8 cellular contexts compared by ENCODE assay signal in the genomic region with DNA sequence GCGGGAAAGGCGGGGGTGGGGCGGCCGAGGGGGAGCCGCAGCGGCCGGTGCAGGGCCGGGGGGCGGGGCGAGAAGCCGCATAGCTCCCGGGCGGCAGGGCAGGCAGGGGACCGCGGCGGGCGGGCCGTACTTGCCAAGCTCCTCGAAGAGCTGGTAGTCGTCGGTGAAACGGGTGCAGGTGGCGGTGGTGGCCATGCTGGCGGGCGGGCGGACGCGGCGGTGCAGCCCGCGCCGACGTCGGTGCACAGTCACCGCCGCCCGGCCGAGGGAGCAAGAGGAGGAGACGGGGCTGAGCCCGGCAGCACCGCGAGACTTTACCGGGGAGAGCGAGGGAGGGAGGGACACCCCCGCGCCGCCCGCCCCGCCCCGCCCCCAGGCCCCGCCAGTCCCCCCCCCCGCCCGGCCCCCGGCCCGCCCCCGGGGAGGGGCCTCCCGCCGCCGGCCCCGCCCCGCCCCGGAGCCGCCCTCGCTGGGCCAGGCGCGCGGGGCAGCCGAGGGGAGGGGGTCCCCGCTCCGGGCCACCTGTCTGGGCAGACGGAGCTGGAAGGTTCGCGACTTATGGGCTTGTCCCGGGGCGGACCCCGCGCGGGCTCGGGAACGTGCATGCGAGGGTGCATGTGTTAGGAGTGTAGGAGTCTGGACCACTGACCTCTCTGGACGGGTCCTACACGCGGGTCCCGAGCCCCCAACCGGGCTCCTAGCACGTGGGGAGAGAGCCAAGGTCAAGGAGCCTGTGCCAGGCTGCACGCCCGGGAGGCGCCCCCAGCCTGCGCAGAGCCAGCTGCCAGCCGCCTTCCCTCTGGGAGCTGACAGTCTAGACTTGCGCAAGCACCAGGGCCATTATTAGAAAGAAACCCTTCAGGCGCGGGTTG. TPM values are rescaled to one million over a fixed set of nuclear protein-coding genes. Genes with fewer than 3 reads are reported as not detected.
DNase-seq lines count a peak whose midpoint lies in the region; ATAC-seq and TF ChIP-seq lines count a peak whose summit lies in the region.

A gene (minus strand): TSS at position 289 of the 872 bp plus-strand sequence. CDS start 94 bp downstream, at position 195.

- intact Hi-C loops in lower leg skin (cut with DNase I; ENCODE audit: low total_unique reads) = no loop called here

- DNase-seq in AG10803 (ENCODE audit: low read depth) (peak; percentile 84), NCI-H82 treated with DMSO at 0.1 percent for 48 hours (lab: John Stamatoyannopoulos, UW; ENCODE audit: unreplicated experiment) (peak; percentile 9), dermis microvascular lymphatic vessel endothelial cell (ENCODE audit: low read depth in 2 of 2) (peak; percentile 50 to 85), lower leg skin (ENCODE audit: low spot score in 2 of 2) (peak; percentile 68 to 95)
- DNase-seq in activated CD4-positive, alpha-beta T cell treated with anti-CD3 and anti-CD28 coated beads, Interleukin-2, amount 50 U/mL, for 48 hours = peak; percentile 77 to 83
- peak; percentile 65 to 76 for DNase-seq in stimulated activated CD4-positive, alpha-beta T cell treated with anti-CD3 and anti-CD28 coated beads, Interleukin-4, amount 100 ng/mL, for 48 hours (ENCODE audit: low read depth in 2 of 2)

- H3K4me3 ChIP-seq in AG10803 (ENCODE audit: low read length) = peak within 1 kb of the TSS; percentile 70
- peak within 1 kb of the TSS; percentile 71 for H3K4me3 ChIP-seq in lower leg skin (ENCODE audit: low read depth, poor library complexity, severe bottlenecking)

- TF ChIP-seq CTCF in AG10803 (conservative IDR thresholded peaks at IDR 0.05; ENCODE audit: low read length) (no peak), lower leg skin (IDR thresholded peaks at IDR 0.05) (no peak)

- WGBS in lower leg skin, 2 donors = 1 to 3% methylated on average over 24 to 48 of the region's 95 CpGs

- TF ChIP-seq POLR2A in lower leg skin (IDR thresholded peaks at IDR 0.05) = no peak

- ATAC-seq in GM19025 (IDR thresholded peaks at IDR 0.05; ENCODE audit: low read depth, unreplicated experiment) = peak; percentile 79
- ATAC-seq in HG03280 (IDR thresholded peaks at IDR 0.05; ENCODE audit: unreplicated experiment) = peak; percentile 87

RNA-seq across cellular contexts. Expression of the gene that starts here (rescaled TPM):
- total RNA-seq in dermis microvascular lymphatic vessel endothelial cell = 20.9 and 24.8 TPM in 2 replicates
- total RNA-seq in lower leg skin = 10 to 100 TPM; 20.0 to 27.9 (median 24.2) TPM

Comparison
In these comparisons a context has a peak if more than half of its experiments do, and no peak if none do; other contexts are left out.
1. Peak in every context shown above with its lines: DNase-seq, ATAC-seq and H3K4me3 ChIP-seq.
2. DNase-seq: peak in every context shown above with its lines; median percentile 84 in AG10803; 82 in lower leg skin; 80 in activated CD4-positive, alpha-beta T cell treated with anti-CD3 and anti-CD28 coated beads, Interleukin-2, amount 50 U/mL, for 48 hours; 70 in stimulated activated CD4-positive, alpha-beta T cell treated with anti-CD3 and anti-CD28 coated beads, Interleukin-4, amount 100 ng/mL, for 48 hours; 68 in dermis microvascular lymphatic vessel endothelial cell; 9 in NCI-H82 treated with DMSO at 0.1 percent for 48 hours.